ENCODE assay signal across 10 cellular contexts in the genomic region with DNA sequence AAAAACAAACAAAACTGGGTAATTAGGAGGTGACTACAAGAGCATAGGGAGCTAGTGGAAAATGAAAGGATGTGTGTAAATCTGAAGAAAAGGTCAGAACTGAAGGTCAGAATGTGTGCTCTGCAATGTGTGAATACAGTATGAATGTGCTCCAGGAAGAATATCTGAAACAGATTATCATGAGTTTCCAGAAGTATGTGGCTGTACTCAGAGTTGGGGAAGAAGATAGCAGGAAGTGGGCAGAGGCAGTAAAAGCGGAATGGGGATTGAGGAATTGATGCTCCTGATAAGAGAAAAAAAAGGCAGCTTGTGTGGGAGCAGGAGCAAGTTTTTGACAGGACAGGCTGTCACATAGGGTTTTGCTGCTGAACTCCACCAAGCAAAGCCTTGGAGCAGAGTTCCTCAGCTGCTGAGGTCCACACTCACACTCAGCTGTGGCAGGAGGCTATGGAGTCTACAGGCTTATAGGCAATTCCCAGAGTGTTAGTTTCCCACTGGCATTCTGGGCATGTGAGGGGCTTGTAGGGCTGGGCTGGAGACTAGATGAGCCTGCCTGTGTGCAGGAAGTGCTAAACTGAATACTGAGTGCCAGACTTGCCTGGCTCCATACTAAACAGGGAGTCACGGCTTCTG. TPM values are rescaled to one million over a fixed set of nuclear protein-coding genes. Genes with fewer than 3 reads are reported as not detected.
DNase-seq lines count a peak whose midpoint lies in the region; ATAC-seq and TF ChIP-seq lines count a peak whose summit lies in the region.
"Had no signal": no experiment of that assay in that cellular context is flagged by ENCODE, and none has a peak within 500 bp of the region (broad histone marks: within the 10 kb centered on the region; RNA-seq: fewer than 3 reads in every experiment).

No MANE protein-coding gene starts in this region.

- peaks cover 14% of the 10 kb centered on the region for H3K4me1 Mint-ChIP-seq in activated naive CD4-positive, alpha-beta T cell treated with anti-CD3 and anti-CD28 coated beads, Interleukin-2, amount 10 ng/mL, durations not matched to agents 7 days and 5 days
- peaks cover 26% of the 10 kb centered on the region for H3K4me1 Mint-ChIP-seq in T-helper 17 cell

- CTCF ChIA-PET in activated naive CD4-positive, alpha-beta T cell treated with anti-CD3 and anti-CD28 coated beads, Interleukin-2, amount 10 ng/mL, durations not matched to agents 7 days and 5 days (lab: Charles Lee): interaction anchor here (0.9 to 1.0 kb wide), 2 partner anchors 10 to 477 kb away, joined by 3 to 4 read pairs; no protein-coding TSS in a partner anchor

- peak overlapping the region; percentile 58 for H3K27ac Mint-ChIP-seq in activated naive CD4-positive, alpha-beta T cell treated with anti-CD3 and anti-CD28 coated beads, Interleukin-2, amount 10 ng/mL, durations not matched to agents 7 days and 5 days
- H3K27ac Mint-ChIP-seq in T-helper 17 cell: peak overlapping the region; percentile 83

- H3K4me3 ChIP-seq in fibroblast of pulmonary artery (replicated peaks; ENCODE audit: low read depth, low read length): no peak overlapping the region

- no peak overlapping the region for H3K4me3 Mint-ChIP-seq in activated naive CD4-positive, alpha-beta T cell treated with anti-CD3 and anti-CD28 coated beads, Interleukin-2, amount 10 ng/mL, durations not matched to agents 7 days and 5 days
- H3K4me3 Mint-ChIP-seq in T-helper 17 cell: peak overlapping the region; percentile 33

- H3K36me3 Mint-ChIP-seq in activated naive CD4-positive, alpha-beta T cell treated with anti-CD3 and anti-CD28 coated beads, Interleukin-2, amount 10 ng/mL, durations not matched to agents 7 days and 5 days: peaks cover 37% of the 10 kb centered on the region
- peaks cover 4% of the 10 kb centered on the region for H3K36me3 Mint-ChIP-seq in T-helper 17 cell (ENCODE audit: low read depth)

- peak; percentile 16 for ATAC-seq in T-helper 17 cell
- ATAC-seq in stimulated activated naive CD8-positive, alpha-beta T cell treated with anti-CD3 and anti-CD28 coated beads, Interleukin-15, Interleukin-2, amounts not matched to agents 100 U/mL and 50 U/mL, for 24 hours: peak; percentile 79

- no peaks in the 10 kb centered on the region for H3K9me3 ChIP-seq in T-helper 17 cell (ENCODE audit: control insufficient read depth, low read length, poor library complexity, severe bottlenecking)

- no peak for DNase-seq in activated naive CD4-positive, alpha-beta T cell treated with anti-CD3 and anti-CD28 coated beads, Interleukin-2, amount 10 ng/mL, durations not matched to agents 7 days and 5 days
- no peak for DNase-seq in activated naive CD4-positive, alpha-beta T cell (lab: John Stamatoyannopoulos, UW)
- DNase-seq in T-helper 17 cell: no peak
- DNase-seq in fibroblast of pulmonary artery (ENCODE audit: low read depth): peak; percentile 10
- DNase-seq in stimulated activated naive CD8-positive, alpha-beta T cell treated with anti-CD3 and anti-CD28 coated beads, Interleukin-15, Interleukin-2, amounts not matched to agents 100 U/mL and 50 U/mL, for 24 hours: no peak
- no peak for DNase-seq in germinal center (ENCODE audit: low spot score)
- DNase-seq in hepatic stellate cell (ENCODE audit: low spot score): no peak
- DNase-seq in NCI-H446 (lab: John Stamatoyannopoulos, UW): no peak
- DNase-seq: NCI-H524 treated with DMSO at 0.1 percent for 48 hours, WERI-Rb-1 had no signal

- H3K9me3 Mint-ChIP-seq in activated naive CD4-positive, alpha-beta T cell treated with anti-CD3 and anti-CD28 coated beads, Interleukin-2, amount 10 ng/mL, durations not matched to agents 7 days and 5 days: no peaks in the 10 kb centered on the region

- H3K27me3 Mint-ChIP-seq in activated naive CD4-positive, alpha-beta T cell treated with anti-CD3 and anti-CD28 coated beads, Interleukin-2, amount 10 ng/mL, durations not matched to agents 7 days and 5 days: no peaks in the 10 kb centered on the region
- H3K27me3 Mint-ChIP-seq in T-helper 17 cell: no peaks in the 10 kb centered on the region

- TF ChIP-seq CTCF in fibroblast of pulmonary artery (IDR thresholded peaks at IDR 0.05; ENCODE audit: low read length, missing control alignments): no peak

RNA-seq across cellular contexts. Expression of gene H2AZ2, which starts 22.9 kb away (rescaled TPM):
- 100 to 1,000 TPM; 173 to 185 TPM for total RNA-seq in T-helper 17 cell

RNA-seq across cellular contexts. Expression of gene PPIA, which starts 28.5 kb away (rescaled TPM):
- total RNA-seq in T-helper 17 cell: 100 to 1,000 TPM; 691 to 692 TPM
